18 cellular contexts compared by ENCODE assay signal in the genomic region with DNA sequence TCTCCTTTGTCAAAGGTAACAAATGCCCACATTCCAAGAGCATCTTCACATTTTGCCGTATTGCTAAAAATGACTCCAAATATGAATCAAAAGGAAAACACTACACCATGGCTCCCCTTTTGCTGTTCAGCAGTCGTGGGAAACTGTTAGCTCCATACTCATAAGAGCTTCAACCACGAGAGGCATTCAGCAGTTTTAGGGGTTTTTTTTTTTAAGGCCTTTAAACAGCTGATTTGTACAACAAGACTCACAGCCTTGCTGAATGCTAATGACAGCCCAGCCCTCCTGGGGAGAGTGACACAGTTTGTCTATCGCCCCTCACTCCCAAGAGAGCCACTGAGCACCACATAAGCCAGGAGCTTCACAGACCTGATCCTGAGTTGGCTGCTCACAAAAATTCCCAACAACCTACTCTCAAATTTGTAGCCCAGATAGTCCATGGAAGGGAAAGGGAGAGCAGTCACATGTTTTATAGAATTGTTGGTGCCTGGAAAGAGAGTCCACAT. TPM values are rescaled to one million over a fixed set of nuclear protein-coding genes. Genes with fewer than 3 reads are reported as not detected.
A peak's percentile ranks its signal among the peaks of the same experiment; 100 is the strongest.
DNase-seq lines count a peak whose midpoint lies in the region; ATAC-seq and TF ChIP-seq lines count a peak whose summit lies in the region.
"Had no signal": no experiment of that assay in that cellular context is flagged by ENCODE, and none has a peak within 500 bp of the region (broad histone marks: within the 10 kb centered on the region; RNA-seq: fewer than 3 reads in every experiment).

No MANE protein-coding gene starts in this region.

- no peaks in the 10 kb centered on the region for H3K79me2 ChIP-seq in Loucy (ENCODE audit: insufficient read depth, low read length)

- no peak for DNase-seq in anterior cingulate cortex (lab: John Stamatoyannopoulos, UW)
- DNase-seq in stimulated activated CD8-positive, alpha-beta memory T cell treated with anti-CD3 and anti-CD28 coated beads, Interleukin-4, amount 100 ng/mL, for 48 hours = no peak
- DNase-seq in HPDE6-E6E7 (ENCODE audit: extremely low spot score) = no peak
- DNase-seq: CD4-positive, CD25-positive, alpha-beta regulatory T cell; HCEC 1CT; Karpas-422; NCI-H1417; NCI-H2029; NCI-H524 treated with DMSO at 0.1 percent for 48 hours had no signal

- H3K9ac ChIP-seq in BLaER1 treated with 17β-estradiol and CSF1 and Interleukin-3, amounts not matched to agents 10 nM and 100 nM = no peak overlapping the region
- H3K9ac ChIP-seq in Loucy (ENCODE audit: low read depth, low read length, poor library complexity, severe bottlenecking) = peak overlapping the region; percentile 35

- peaks cover 9% of the 10 kb centered on the region for H3K36me3 Mint-ChIP-seq in dendritic cell treated with granulocyte-macrophage colony-stimulating factor and Interleukin-4, amounts not matched to agents 40 ng/mL and 50 ng/mL, for 4 days (ENCODE audit: low read depth)
- H3K36me3 Mint-ChIP-seq: CD4-positive, CD25-positive, alpha-beta regulatory T cell had no signal

- H3K9me2 ChIP-seq in Loucy (replicated peaks; ENCODE audit: low read depth, low read length) = no peaks in the 10 kb centered on the region

- H3K27ac ChIP-seq in BLaER1 treated with 17β-estradiol and CSF1 and Interleukin-3, amounts not matched to agents 10 nM and 100 nM = no peak overlapping the region
- H3K27ac ChIP-seq in mesodermal cell (ENCODE audit: low read depth, low read length, severe bottlenecking) = peak overlapping the region; percentile 30
- H3K27ac ChIP-seq: A549, RWPE1, SJSA1 had no signal

- no peaks in the 10 kb centered on the region for H3K9me3 ChIP-seq in BLaER1 treated with 17β-estradiol and CSF1 and Interleukin-3, amounts not matched to agents 10 nM and 100 nM (replicated peaks in 1 of 11)
- H3K9me3 ChIP-seq in Loucy (ENCODE audit: insufficient read depth, low read depth, low read length) (no peaks in the 10 kb centered on the region), mesodermal cell (ENCODE audit: control insufficient read depth, low read length) (no peaks in the 10 kb centered on the region)
- H3K9me3 ChIP-seq: A549, SJSA1 had no signal

- no peaks in the 10 kb centered on the region for H3K9me3 Mint-ChIP-seq in dendritic cell treated with granulocyte-macrophage colony-stimulating factor and Interleukin-4, amounts not matched to agents 40 ng/mL and 50 ng/mL, for 4 days

- H4K20me1 ChIP-seq in BLaER1 treated with 17β-estradiol and CSF1 and Interleukin-3, amounts not matched to agents 10 nM and 100 nM = no peaks in the 10 kb centered on the region; a peak in 1 of 22 replicates
- H4K20me1 ChIP-seq in Loucy (ENCODE audit: insufficient read depth, low read length, poor library complexity, severe bottlenecking) = no peaks in the 10 kb centered on the region

- WGBS in mesodermal cell (ENCODE audit: insufficient coverage in 2 of 2), 2 experiments = 86 to 88% methylated on average over 1 to 3 of the region's 4 CpGs

- H3K27me3 ChIP-seq in BLaER1 treated with 17β-estradiol and CSF1 and Interleukin-3, amounts not matched to agents 10 nM and 100 nM = no peaks in the 10 kb centered on the region
- H3K27me3 ChIP-seq in Loucy (ENCODE audit: insufficient read depth, low read length, poor library complexity, severe bottlenecking) = no peaks in the 10 kb centered on the region
- H3K27me3 ChIP-seq: SJSA1 had no signal

- peak overlapping the region; percentile 25 to 66 (median 59) for H3K4me2 ChIP-seq in BLaER1 treated with 17β-estradiol and CSF1 and Interleukin-3, amounts not matched to agents 10 nM and 100 nM
- H3K4me2 ChIP-seq in Loucy (ENCODE audit: low read depth, low read length, poor library complexity, severe bottlenecking) = peak overlapping the region; percentile 46
- H3K4me2 ChIP-seq: A549 had no signal

- no peaks in the 10 kb centered on the region for H3F3A ChIP-seq in Loucy (ENCODE audit: low read depth)

- ATAC-seq in HG03280 (IDR thresholded peaks at IDR 0.05; ENCODE audit: unreplicated experiment) = no peak
- ATAC-seq: A549, HepG2 had no signal

- TF ChIP-seq CTCF in Loucy (conservative IDR thresholded peaks at IDR 0.05; ENCODE audit: low read length) = no peak

- H3K4me1 Mint-ChIP-seq in dendritic cell treated with granulocyte-macrophage colony-stimulating factor and Interleukin-4, amounts not matched to agents 40 ng/mL and 50 ng/mL, for 4 days (ENCODE audit: low read depth) = peaks cover 41% of the 10 kb centered on the region
- H3K4me1 Mint-ChIP-seq: CD4-positive, CD25-positive, alpha-beta regulatory T cell had no signal

- no peak overlapping the region for H3K4me3 Mint-ChIP-seq in dendritic cell treated with granulocyte-macrophage colony-stimulating factor and Interleukin-4, amounts not matched to agents 40 ng/mL and 50 ng/mL, for 4 days
- H3K4me3 Mint-ChIP-seq: CD4-positive, CD25-positive, alpha-beta regulatory T cell had no signal

- H2AFZ ChIP-seq in Loucy (ENCODE audit: low read length) = peak overlapping the region; percentile 49

- H3K4me1 ChIP-seq in BLaER1 treated with 17β-estradiol and CSF1 and Interleukin-3, amounts not matched to agents 10 nM and 100 nM = peaks cover 13 to 19% (median 16%) of the 10 kb centered on the region in 10 experiments
- H3K4me1 ChIP-seq in Loucy (ENCODE audit: insufficient read depth, low read length, poor library complexity, severe bottlenecking) (peaks cover 18% of the 10 kb centered on the region), mesodermal cell (ENCODE audit: control insufficient read depth, insufficient read depth, low read length, poor library complexity, severe bottlenecking) (peaks cover 18% of the 10 kb centered on the region)

- H3K27ac Mint-ChIP-seq in dendritic cell treated with granulocyte-macrophage colony-stimulating factor and Interleukin-4, amounts not matched to agents 40 ng/mL and 50 ng/mL, for 4 days = peak overlapping the region; percentile 37
- H3K27ac Mint-ChIP-seq: CD4-positive, CD25-positive, alpha-beta regulatory T cell had no signal

- H3K4me3 ChIP-seq in BLaER1 treated with 17β-estradiol and CSF1 and Interleukin-3, amounts not matched to agents 10 nM and 100 nM = no peak overlapping the region
- peak overlapping the region; percentile 30 for H3K4me3 ChIP-seq in Loucy (ENCODE audit: low read length, poor library complexity, severe bottlenecking)
- no peak overlapping the region for H3K4me3 ChIP-seq in mesodermal cell (ENCODE audit: extremely low read depth, insufficient read depth, low read length, poor library complexity, severe bottlenecking)
- H3K4me3 ChIP-seq: A549, SJSA1 had no signal

- no peaks in the 10 kb centered on the region for H3K36me3 ChIP-seq in BLaER1 treated with 17β-estradiol and CSF1 and Interleukin-3, amounts not matched to agents 10 nM and 100 nM
- no peaks in the 10 kb centered on the region for H3K36me3 ChIP-seq in Loucy (ENCODE audit: insufficient read depth, low read length)
- H3K36me3 ChIP-seq in mesodermal cell (ENCODE audit: control insufficient read depth, insufficient read depth, low read length) = no peaks in the 10 kb centered on the region
- H3K36me3 ChIP-seq: SJSA1 had no signal

- intact Hi-C loops in dendritic cell treated with granulocyte-macrophage colony-stimulating factor and Interleukin-4, amounts not matched to agents 40 ng/mL and 50 ng/mL, for 4 days (cut with micrococcal nuclease) = no loop called here

- H3K27me3 Mint-ChIP-seq in dendritic cell treated with granulocyte-macrophage colony-stimulating factor and Interleukin-4, amounts not matched to agents 40 ng/mL and 50 ng/mL, for 4 days = no peaks in the 10 kb centered on the region

RNA-seq across cellular contexts. Expression of gene GALNT18, which starts 32.4 kb away (rescaled TPM):
- polyA plus RNA-seq in mesodermal cell (2013, experiment 1 of 2) = 11.0 TPM
- polyA plus RNA-seq in mesodermal cell (2013, experiment 2 of 2) = 6.9 TPM
